ENCODE assay signal across 3 cellular contexts in the genomic region with DNA sequence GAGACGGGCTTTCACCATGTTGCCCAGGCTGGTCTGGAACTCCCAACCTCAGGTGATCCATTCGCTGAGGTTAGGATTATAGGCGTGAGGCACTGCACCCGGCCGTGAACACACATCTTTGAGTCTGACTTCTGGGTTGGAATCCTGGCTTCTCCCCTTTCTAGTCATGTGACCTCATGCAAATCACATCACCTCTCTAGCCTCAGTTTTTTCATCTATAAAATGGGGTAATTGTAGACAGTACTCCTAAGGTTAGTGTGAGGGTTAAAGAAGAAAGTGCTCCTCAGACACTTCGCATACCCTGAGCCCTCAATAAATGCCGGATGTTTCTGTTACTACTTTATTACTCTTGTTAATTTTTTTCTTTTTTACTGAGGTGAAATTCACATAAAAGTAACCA.
TF ChIP-seq lines count a peak whose summit lies in the region.

No MANE protein-coding gene starts in this region.

TF ChIP-seq in HepG2, 621 proteins besides CTCF, POLR2A, EP300 and RAD21:
- TF ChIP-seq GPN1 (CRISPR knock-in tag; IDR thresholded peaks at IDR 0.05; ENCODE audit: borderline replicate concordance) (no peak), ZNF629 (CRISPR knock-in tag; conservative IDR thresholded peaks at IDR 0.05) (peak; percentile 75)

TF ChIP-seq in Ishikawa, 13 proteins besides CTCF, POLR2A, EP300 and RAD21:
- TF ChIP-seq, protein P1, sequence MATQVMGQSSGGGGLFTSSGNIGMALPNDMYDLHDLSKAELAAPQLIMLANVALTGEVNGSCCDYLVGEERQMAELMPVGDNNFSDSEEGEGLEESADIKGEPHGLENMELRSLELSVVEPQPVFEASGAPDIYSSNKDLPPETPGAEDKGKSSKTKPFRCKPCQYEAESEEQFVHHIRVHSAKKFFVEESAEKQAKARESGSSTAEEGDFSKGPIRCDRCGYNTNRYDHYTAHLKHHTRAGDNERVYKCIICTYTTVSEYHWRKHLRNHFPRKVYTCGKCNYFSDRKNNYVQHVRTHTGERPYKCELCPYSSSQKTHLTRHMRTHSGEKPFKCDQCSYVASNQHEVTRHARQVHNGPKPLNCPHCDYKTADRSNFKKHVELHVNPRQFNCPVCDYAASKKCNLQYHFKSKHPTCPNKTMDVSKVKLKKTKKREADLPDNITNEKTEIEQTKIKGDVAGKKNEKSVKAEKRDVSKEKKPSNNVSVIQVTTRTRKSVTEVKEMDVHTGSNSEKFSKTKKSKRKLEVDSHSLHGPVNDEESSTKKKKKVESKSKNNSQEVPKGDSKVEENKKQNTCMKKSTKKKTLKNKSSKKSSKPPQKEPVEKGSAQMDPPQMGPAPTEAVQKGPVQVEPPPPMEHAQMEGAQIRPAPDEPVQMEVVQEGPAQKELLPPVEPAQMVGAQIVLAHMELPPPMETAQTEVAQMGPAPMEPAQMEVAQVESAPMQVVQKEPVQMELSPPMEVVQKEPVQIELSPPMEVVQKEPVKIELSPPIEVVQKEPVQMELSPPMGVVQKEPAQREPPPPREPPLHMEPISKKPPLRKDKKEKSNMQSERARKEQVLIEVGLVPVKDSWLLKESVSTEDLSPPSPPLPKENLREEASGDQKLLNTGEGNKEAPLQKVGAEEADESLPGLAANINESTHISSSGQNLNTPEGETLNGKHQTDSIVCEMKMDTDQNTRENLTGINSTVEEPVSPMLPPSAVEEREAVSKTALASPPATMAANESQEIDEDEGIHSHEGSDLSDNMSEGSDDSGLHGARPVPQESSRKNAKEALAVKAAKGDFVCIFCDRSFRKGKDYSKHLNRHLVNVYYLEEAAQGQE (IDR thresholded peaks at IDR 0.05; ENCODE audit: low read depth), result no peak
- TF ChIP-seq ZBTB7A (IDR thresholded peaks at IDR 0.05; ENCODE audit: low read depth) (no peak), TCF12 (IDR thresholded peaks at IDR 0.05; ENCODE audit: low read depth) (no peak), CEBPB (IDR thresholded peaks at IDR 0.05) (no peak)
- TF ChIP-seq, protein P2, sequence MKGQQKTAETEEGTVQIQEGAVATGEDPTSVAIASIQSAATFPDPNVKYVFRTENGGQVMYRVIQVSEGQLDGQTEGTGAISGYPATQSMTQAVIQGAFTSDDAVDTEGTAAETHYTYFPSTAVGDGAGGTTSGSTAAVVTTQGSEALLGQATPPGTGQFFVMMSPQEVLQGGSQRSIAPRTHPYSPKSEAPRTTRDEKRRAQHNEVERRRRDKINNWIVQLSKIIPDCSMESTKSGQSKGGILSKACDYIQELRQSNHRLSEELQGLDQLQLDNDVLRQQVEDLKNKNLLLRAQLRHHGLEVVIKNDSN (IDR thresholded peaks at IDR 0.05), result 0 out of 2 replicates have a peak, but pooled peaks have one; percentile 25
TF ChIP-seq in Ishikawa: peak in this region for 1.

TF ChIP-seq in K562, 482 proteins besides CTCF, POLR2A, EP300 and RAD21:
- TF ChIP-seq, protein P3, sequence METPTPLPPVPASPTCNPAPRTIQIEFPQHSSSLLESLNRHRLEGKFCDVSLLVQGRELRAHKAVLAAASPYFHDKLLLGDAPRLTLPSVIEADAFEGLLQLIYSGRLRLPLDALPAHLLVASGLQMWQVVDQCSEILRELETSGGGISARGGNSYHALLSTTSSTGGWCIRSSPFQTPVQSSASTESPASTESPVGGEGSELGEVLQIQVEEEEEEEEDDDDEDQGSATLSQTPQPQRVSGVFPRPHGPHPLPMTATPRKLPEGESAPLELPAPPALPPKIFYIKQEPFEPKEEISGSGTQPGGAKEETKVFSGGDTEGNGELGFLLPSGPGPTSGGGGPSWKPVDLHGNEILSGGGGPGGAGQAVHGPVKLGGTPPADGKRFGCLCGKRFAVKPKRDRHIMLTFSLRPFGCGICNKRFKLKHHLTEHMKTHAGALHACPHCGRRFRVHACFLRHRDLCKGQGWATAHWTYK (CRISPR knock-in tag; IDR thresholded peaks at IDR 0.05), result no peak
- TF ChIP-seq, protein P4, sequence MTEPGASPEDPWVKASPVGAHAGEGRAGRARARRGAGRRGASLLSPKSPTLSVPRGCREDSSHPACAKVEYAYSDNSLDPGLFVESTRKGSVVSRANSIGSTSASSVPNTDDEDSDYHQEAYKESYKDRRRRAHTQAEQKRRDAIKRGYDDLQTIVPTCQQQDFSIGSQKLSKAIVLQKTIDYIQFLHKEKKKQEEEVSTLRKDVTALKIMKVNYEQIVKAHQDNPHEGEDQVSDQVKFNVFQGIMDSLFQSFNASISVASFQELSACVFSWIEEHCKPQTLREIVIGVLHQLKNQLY (CRISPR knock-in tag; conservative IDR thresholded peaks at IDR 0.05), result no peak
- TF ChIP-seq ZNF140 (CRISPR knock-in tag; IDR thresholded peaks at IDR 0.05), result no peak
- TF ChIP-seq NCOA1 (IDR thresholded peaks at IDR 0.05; ENCODE audit: low read depth), result no peak
- no peak for TF ChIP-seq SIRT6 (IDR thresholded peaks at IDR 0.05; ENCODE audit: low read depth, low read length)
- TF ChIP-seq POLR2H (tag; IDR thresholded peaks at IDR 0.05; ENCODE audit: low read depth), result no peak
- peak; percentile 79 for TF ChIP-seq ADNP (tag; IDR thresholded peaks at IDR 0.05)
- no peak for TF ChIP-seq ZEB2 (IDR thresholded peaks at IDR 0.05)
- TF ChIP-seq ZNF3 (CRISPR knock-in tag; IDR thresholded peaks at IDR 0.05), result no peak
- TF ChIP-seq ZNF133 (CRISPR knock-in tag; IDR thresholded peaks at IDR 0.05), result no peak
- TF ChIP-seq FOXK1 (CRISPR knock-in tag; IDR thresholded peaks at IDR 0.05; ENCODE audit: borderline replicate concordance), result no peak
- no peak for TF ChIP-seq NR1H2 (CRISPR knock-in tag; IDR thresholded peaks at IDR 0.05)
- TF ChIP-seq, protein P5, sequence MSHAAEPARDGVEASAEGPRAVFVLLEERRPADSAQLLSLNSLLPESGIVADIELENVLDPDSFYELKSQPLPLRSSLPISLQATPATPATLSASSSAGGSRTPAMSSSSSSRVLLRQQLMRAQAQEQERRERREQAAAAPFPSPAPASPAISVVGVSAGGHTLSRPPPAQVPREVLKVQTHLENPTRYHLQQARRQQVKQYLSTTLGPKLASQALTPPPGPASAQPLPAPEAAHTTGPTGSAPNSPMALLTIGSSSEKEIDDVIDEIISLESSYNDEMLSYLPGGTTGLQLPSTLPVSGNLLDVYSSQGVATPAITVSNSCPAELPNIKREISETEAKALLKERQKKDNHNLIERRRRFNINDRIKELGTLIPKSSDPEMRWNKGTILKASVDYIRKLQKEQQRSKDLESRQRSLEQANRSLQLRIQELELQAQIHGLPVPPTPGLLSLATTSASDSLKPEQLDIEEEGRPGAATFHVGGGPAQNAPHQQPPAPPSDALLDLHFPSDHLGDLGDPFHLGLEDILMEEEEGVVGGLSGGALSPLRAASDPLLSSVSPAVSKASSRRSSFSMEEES (CRISPR knock-in tag; IDR thresholded peaks at IDR 0.05), result peak; percentile 62
- no peak for TF ChIP-seq SAFB (IDR thresholded peaks at IDR 0.05; ENCODE audit: borderline replicate concordance, low read depth, low read length)
- TF ChIP-seq PTRF (tag; IDR thresholded peaks at IDR 0.05), result no peak
- TF ChIP-seq BCOR (IDR thresholded peaks at IDR 0.05), result peak; percentile 56
- TF ChIP-seq MTA3 (IDR thresholded peaks at IDR 0.05; ENCODE audit: borderline replicate concordance), result no peak
- peak; percentile 86 for TF ChIP-seq RBM25 (IDR thresholded peaks at IDR 0.05; ENCODE audit: low read depth, low read length, severe bottlenecking)
- no peak for TF ChIP-seq ZBED1 (IDR thresholded peaks at IDR 0.05)
- no peak for TF ChIP-seq GABPA (tag; conservative IDR thresholded peaks at IDR 0.05; ENCODE audit: low read depth)
- peak; percentile 68 to 72; a peak in 3 of 4 replicates for TF ChIP-seq KDM1A (IDR thresholded peaks at IDR 0.05)
- no peak for TF ChIP-seq ZNF707 (CRISPR knock-in tag; conservative IDR thresholded peaks at IDR 0.05)
- no peak for TF ChIP-seq ZNF551 (CRISPR knock-in tag; IDR thresholded peaks at IDR 0.05)
- no peak for TF ChIP-seq CBX8 (IDR thresholded peaks at IDR 0.05; ENCODE audit: borderline replicate concordance, extremely low read depth, low read depth, low read length, poor library complexity, severe bottlenecking)
- TF ChIP-seq EHMT2 (IDR thresholded peaks at IDR 0.05), result no peak
- no peak for TF ChIP-seq SMARCE1 (IDR thresholded peaks at IDR 0.05)
- TF ChIP-seq, protein P6, sequence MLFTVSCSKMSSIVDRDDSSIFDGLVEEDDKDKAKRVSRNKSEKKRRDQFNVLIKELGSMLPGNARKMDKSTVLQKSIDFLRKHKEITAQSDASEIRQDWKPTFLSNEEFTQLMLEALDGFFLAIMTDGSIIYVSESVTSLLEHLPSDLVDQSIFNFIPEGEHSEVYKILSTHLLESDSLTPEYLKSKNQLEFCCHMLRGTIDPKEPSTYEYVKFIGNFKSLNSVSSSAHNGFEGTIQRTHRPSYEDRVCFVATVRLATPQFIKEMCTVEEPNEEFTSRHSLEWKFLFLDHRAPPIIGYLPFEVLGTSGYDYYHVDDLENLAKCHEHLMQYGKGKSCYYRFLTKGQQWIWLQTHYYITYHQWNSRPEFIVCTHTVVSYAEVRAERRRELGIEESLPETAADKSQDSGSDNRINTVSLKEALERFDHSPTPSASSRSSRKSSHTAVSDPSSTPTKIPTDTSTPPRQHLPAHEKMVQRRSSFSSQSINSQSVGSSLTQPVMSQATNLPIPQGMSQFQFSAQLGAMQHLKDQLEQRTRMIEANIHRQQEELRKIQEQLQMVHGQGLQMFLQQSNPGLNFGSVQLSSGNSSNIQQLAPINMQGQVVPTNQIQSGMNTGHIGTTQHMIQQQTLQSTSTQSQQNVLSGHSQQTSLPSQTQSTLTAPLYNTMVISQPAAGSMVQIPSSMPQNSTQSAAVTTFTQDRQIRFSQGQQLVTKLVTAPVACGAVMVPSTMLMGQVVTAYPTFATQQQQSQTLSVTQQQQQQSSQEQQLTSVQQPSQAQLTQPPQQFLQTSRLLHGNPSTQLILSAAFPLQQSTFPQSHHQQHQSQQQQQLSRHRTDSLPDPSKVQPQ (CRISPR knock-in tag; IDR thresholded peaks at IDR 0.05; ENCODE audit: borderline replicate concordance), result no peak
- no peak for TF ChIP-seq JUNB (CRISPR knock-in tag; conservative IDR thresholded peaks at IDR 0.05)
- TF ChIP-seq RUNX1 (IDR thresholded peaks at IDR 0.05; ENCODE audit: low read depth), result no peak
- TF ChIP-seq SLC30A9 (CRISPR knock-in tag; IDR thresholded peaks at IDR 0.05), result no peak
- TF ChIP-seq RFX7 (CRISPR knock-in tag; IDR thresholded peaks at IDR 0.05), result no peak
- no peak for TF ChIP-seq ZNF584 (CRISPR knock-in tag; IDR thresholded peaks at IDR 0.05; ENCODE audit: low read depth)
- no peak for TF ChIP-seq CREM (IDR thresholded peaks at IDR 0.05; ENCODE audit: low read depth)
- TF ChIP-seq MITF (IDR thresholded peaks at IDR 0.05), result no peak
